ENCODE assay signal across 10 cellular contexts in genomic region chr11:7605544-7605943, GRCh38.
DNase-seq lines count a peak whose midpoint lies in the region; ATAC-seq and TF ChIP-seq lines count a peak whose summit lies in the region.
"Had no signal": no experiment of that assay in that cellular context is flagged by ENCODE, and none has a peak within 500 bp of the region (broad histone marks: within the 10 kb centered on the region; RNA-seq: fewer than 3 reads in every experiment).

No MANE protein-coding gene starts in this region.

- POLR2A ChIA-PET in T-cell (lab: Charles Lee), result no interaction called here

- no peaks in the 10 kb centered on the region for H3K27me3 Mint-ChIP-seq in T-cell
- H3K27me3 Mint-ChIP-seq: progenitor cell of endocrine pancreas had no signal

- H3K4me1 Mint-ChIP-seq in T-cell, result no peaks in the 10 kb centered on the region

- no peaks in the 10 kb centered on the region for H3K9me3 Mint-ChIP-seq in T-cell
- H3K9me3 Mint-ChIP-seq: activated T-cell treated with anti-CD3 and anti-CD28 coated beads, Interleukin-2, amount 50 U/mL, for 72 hours had no signal

- peaks cover 15% of the 10 kb centered on the region for H3K36me3 Mint-ChIP-seq in T-cell

- H3K27ac Mint-ChIP-seq in T-cell, result no peak overlapping the region
- H3K27ac Mint-ChIP-seq: activated T-cell treated with anti-CD3 and anti-CD28 coated beads, Interleukin-2, amount 50 U/mL, for 72 hours; progenitor cell of endocrine pancreas had no signal

- no peak overlapping the region for H3K4me3 Mint-ChIP-seq in T-cell
- H3K4me3 Mint-ChIP-seq: activated T-cell treated with anti-CD3 and anti-CD28 coated beads, Interleukin-2, amount 50 U/mL, for 72 hours had no signal

- H3K4me3 ChIP-seq in AG10803 (ENCODE audit: low read length), result no peak overlapping the region

- CTCF ChIA-PET in T-cell (lab: Charles Lee), result no interaction called here

- no peak for TF ChIP-seq CTCF in AG10803 (conservative IDR thresholded peaks at IDR 0.05; ENCODE audit: low read length)

- DNase-seq in AG10803 (ENCODE audit: low read depth) (peak; percentile 33), LoVo (ENCODE audit: low spot score) (peak; percentile 87), dermis blood vessel endothelial cell (peak; percentile 97), mucosa of gallbladder (ENCODE audit: low spot score) (peak; percentile 48), T-cell (no peak), dedifferentiated amniotic fluid mesenchymal stem cell (ENCODE audit: extremely low spot score) (no peak), SIG-M5 (lab: John Stamatoyannopoulos, UW) (no peak)
- DNase-seq: activated T-cell treated with anti-CD3 and anti-CD28 coated beads, Interleukin-2, amount 50 U/mL, for 72 hours had no signal

- ATAC-seq in HG02623 (IDR thresholded peaks at IDR 0.05; ENCODE audit: unreplicated experiment) (no peak), T-cell (replicated peaks in 1 of 4) (no peak)
- ATAC-seq: activated T-cell treated with anti-CD3 and anti-CD28 coated beads, Interleukin-2, amount 50 U/mL, for 72 hours had no signal

Comparison
In these comparisons a context has a peak if more than half of its experiments do, and no peak if none do; other contexts are left out.
1. DNase-seq: peak in AG10803 (single experiment), LoVo (single experiment), dermis blood vessel endothelial cell (single experiment) and mucosa of gallbladder (single experiment); none in T-cell (0 of 34), dedifferentiated amniotic fluid mesenchymal stem cell (single experiment) and SIG-M5 (single experiment).